8 cellular contexts compared by ENCODE assay signal in the genomic region with DNA sequence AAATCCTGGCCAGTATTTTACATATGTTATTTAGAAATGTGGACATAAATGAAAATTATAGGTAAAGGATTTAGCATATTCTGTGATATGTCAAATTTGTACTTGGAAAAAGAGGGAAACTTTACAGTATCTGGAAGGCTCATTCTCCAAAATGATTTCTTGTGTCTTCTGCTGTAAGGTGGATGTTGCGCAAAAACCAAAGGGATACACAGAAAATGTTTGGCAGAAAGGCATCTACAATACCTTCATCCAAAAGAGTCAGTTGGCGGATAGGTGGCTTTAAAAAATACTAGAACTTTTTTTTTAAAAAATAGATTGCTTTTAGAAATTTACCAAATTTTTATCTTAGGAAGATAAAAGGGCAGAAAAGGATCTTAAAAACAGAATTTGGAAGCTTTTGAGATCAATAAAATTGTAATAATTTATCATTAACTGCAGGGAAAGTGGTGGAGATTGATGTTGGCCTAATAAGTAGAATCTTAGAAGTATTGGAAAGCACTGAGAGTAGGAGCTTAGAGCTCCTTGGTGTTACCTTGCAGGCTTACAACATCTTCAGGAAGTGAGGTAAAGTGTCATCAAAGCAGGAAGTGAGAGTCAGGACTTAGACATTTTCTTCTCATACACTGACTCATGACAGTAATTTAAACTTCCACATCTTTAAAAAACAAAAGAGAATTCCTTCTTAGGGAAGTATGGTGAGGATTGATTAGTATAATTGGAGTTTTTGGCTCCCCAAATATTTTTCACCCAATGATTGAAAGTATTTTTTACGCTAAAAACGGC. TPM values are rescaled to one million over a fixed set of nuclear protein-coding genes. Genes with fewer than 3 reads are reported as not detected.
A peak's percentile ranks its signal among the peaks of the same experiment; 100 is the strongest.
DNase-seq lines count a peak whose midpoint lies in the region; ATAC-seq, FAIRE-seq and TF ChIP-seq lines count a peak whose summit lies in the region.

No MANE protein-coding gene starts in this region.

- no peak; a peak in 1 of 4 replicates for TF ChIP-seq POLR2A in HepG2 (IDR thresholded peaks at IDR 0.05; ENCODE audit: insufficient read depth in 1 of 2, low read depth in 2 of 2, low read length in 2 of 2)

- in situ Hi-C loops in HepG2 (cut with HindIII; ENCODE audit: extremely low pct_ligation_motif_present, low pct_unique_long_range_greater_than_20kb) = loop anchor here (5.0 kb wide), 1 partner anchor 43 kb away; no protein-coding TSS in a partner anchor

- TF ChIP-seq EP300 in HepG2 (IDR thresholded peaks at IDR 0.05; ENCODE audit: low read depth in 2 of 2, low read length in 2 of 2) (no peak), HepG2 (CRISPR knock-in tag; IDR thresholded peaks at IDR 0.05; ENCODE audit: borderline replicate concordance) (no peak)

- 97% methylated on average over 4 of the region's 4 CpGs for WGBS in HepG2 (ENCODE audit: low lambda C conversion rate)

- TF ChIP-seq RAD21 in HepG2 (CRISPR knock-in tag; IDR thresholded peaks at IDR 0.05) = no peak

- no peak overlapping the region; the same call in 1 of the 2 replicates for H3K9ac ChIP-seq in HepG2 (ENCODE audit: insufficient read depth, low read depth, low read length)

- no peak overlapping the region for H2AFZ ChIP-seq in HepG2 (ENCODE audit: low read length)

- no peak for TF ChIP-seq CTCF in HepG2 (CRISPR knock-in tag; IDR thresholded peaks at IDR 0.05)

- H3K27me3 ChIP-seq in HepG2 (ENCODE audit: control insufficient read depth in 1 of 2, insufficient read depth in 2 of 2, low read length in 2 of 2) (no peaks in the 10 kb centered on the region; a peak in 1 of 5 replicates), SJCRH30 (no peaks in the 10 kb centered on the region)

- FAIRE-seq in HTR-8/SVneo (lab: Jason Lieb, UNC) (no peak), HepG2 (lab: Jason Lieb, UNC) (no peak)

- CTCF ChIA-PET in activated CD8-positive, alpha-beta T cell treated with anti-CD3 and anti-CD28 coated beads, Interleukin-2, amount 10 ng/mL, durations not matched to agents 7 days and 5 days (lab: Charles Lee) = interaction anchor here (0.8 to 4.3 kb wide), 6 partner anchors 11 to 482 kb away, joined by 3 to 33 read pairs (median 4); no protein-coding TSS in a partner anchor
- CTCF ChIA-PET in HepG2 (lab: Yijun Ruan, JAX; ENCODE audit: low intra/inter-chr PET ratio, low total read pairs) = no interaction called here

- H4K20me1 ChIP-seq in HepG2 (ENCODE audit: insufficient read depth, low read length) = no peaks in the 10 kb centered on the region

- ATAC-seq in GM21447 (IDR thresholded peaks at IDR 0.05; ENCODE audit: unreplicated experiment) = peak; percentile 22
- ATAC-seq in activated CD8-positive, alpha-beta T cell treated with anti-CD3 and anti-CD28 coated beads, Interleukin-2, amount 10 ng/mL, durations not matched to agents 7 days and 5 days = no peak
- no peak for ATAC-seq in HepG2

- H3K4me3 Mint-ChIP-seq in activated CD8-positive, alpha-beta T cell treated with anti-CD3 and anti-CD28 coated beads, Interleukin-2, amount 10 ng/mL, durations not matched to agents 7 days and 5 days = peak overlapping the region; percentile 97

- peaks cover 50% of the 10 kb centered on the region for H3K4me1 Mint-ChIP-seq in activated CD8-positive, alpha-beta T cell treated with anti-CD3 and anti-CD28 coated beads, Interleukin-2, amount 10 ng/mL, durations not matched to agents 7 days and 5 days (ENCODE audit: low read depth)

- H3K9me3 Mint-ChIP-seq in activated CD8-positive, alpha-beta T cell treated with anti-CD3 and anti-CD28 coated beads, Interleukin-2, amount 10 ng/mL, durations not matched to agents 7 days and 5 days (ENCODE audit: insufficient read depth) = no peaks in the 10 kb centered on the region

- H3K27me3 Mint-ChIP-seq in activated CD8-positive, alpha-beta T cell treated with anti-CD3 and anti-CD28 coated beads, Interleukin-2, amount 10 ng/mL, durations not matched to agents 7 days and 5 days (ENCODE audit: low read depth) = no peaks in the 10 kb centered on the region

- H3K27ac ChIP-seq in HepG2 (ENCODE audit: extremely low read length, insufficient read depth, low read length) (no peak overlapping the region), SJCRH30 (no peak overlapping the region)

- peaks cover 4% of the 10 kb centered on the region for H3K79me2 ChIP-seq in HepG2 (ENCODE audit: insufficient read depth, low read length)

- POLR2A ChIA-PET in activated CD8-positive, alpha-beta T cell treated with anti-CD3 and anti-CD28 coated beads, Interleukin-2, amount 10 ng/mL, durations not matched to agents 7 days and 5 days (lab: Charles Lee) = interaction anchor here (0.7 to 8.3 kb wide), 8 partner anchors 10 to 621 kb away, joined by 3 to 173 read pairs (median 3); no protein-coding TSS in a partner anchor
- POLR2A ChIA-PET in HepG2 (lab: Yijun Ruan, JAX) = interaction anchor here (6.3 kb wide), 1 partner anchor 43 kb away, joined by 153 read pairs; no protein-coding TSS in a partner anchor

- H3K36me3 ChIP-seq in HepG2 (replicated peaks in 1 of 2; ENCODE audit: control insufficient read depth in 1 of 2, insufficient read depth in 2 of 2, low read length in 2 of 2) (peaks cover 2 to 22% of the 10 kb centered on the region in 2 experiments; a peak in 4 of 5 replicates), SJCRH30 (peaks cover 51% of the 10 kb centered on the region)

- H3K27ac Mint-ChIP-seq in activated CD8-positive, alpha-beta T cell treated with anti-CD3 and anti-CD28 coated beads, Interleukin-2, amount 10 ng/mL, durations not matched to agents 7 days and 5 days = peak overlapping the region; percentile 99

- intact Hi-C loops in HepG2 (cut with micrococcal nuclease; ENCODE audit: unreplicated experiment) = loop anchor here (10.0 kb wide), 1 partner anchor 185 kb away; no protein-coding TSS in a partner anchor

- DNase-seq in EH (ENCODE audit: low read depth) = peak; percentile 84
- peak; percentile 53 for DNase-seq in HTR-8/SVneo (ENCODE audit: insufficient read length, low spot score)
- DNase-seq in activated CD8-positive, alpha-beta T cell treated with anti-CD3 and anti-CD28 coated beads, Interleukin-2, amount 10 ng/mL, durations not matched to agents 7 days and 5 days = no peak
- no peak for DNase-seq in HepG2 (ENCODE audit: low spot score)
- no peak for DNase-seq in HuH-7 (ENCODE audit: low spot score)
- no peak for DNase-seq in NCI-H526 (lab: John Stamatoyannopoulos, UW)
- DNase-seq in SJCRH30 = no peak

- H3K36me3 Mint-ChIP-seq in activated CD8-positive, alpha-beta T cell treated with anti-CD3 and anti-CD28 coated beads, Interleukin-2, amount 10 ng/mL, durations not matched to agents 7 days and 5 days (ENCODE audit: low read depth) = peaks cover 51% of the 10 kb centered on the region

- peak overlapping the region; percentile 89 for H3K4me2 ChIP-seq in HepG2 (ENCODE audit: low read depth, low read length)

- H3K9me3 ChIP-seq in HepG2 (ENCODE audit: low read length) (no peaks in the 10 kb centered on the region), SJCRH30 (replicated peaks) (no peaks in the 10 kb centered on the region)

- peaks cover 39% of the 10 kb centered on the region for H3K4me1 ChIP-seq in HepG2 (ENCODE audit: insufficient read depth, low read length)
- H3K4me1 ChIP-seq in SJCRH30 = peaks cover 29% of the 10 kb centered on the region

- BruUV-seq in HepG2 (replicated peaks; lab: Mats Ljungman, UMichigan) = no TSS peak

- no peak overlapping the region for H3K4me3 ChIP-seq in HepG2 (replicated peaks in 1 of 3; ENCODE audit: insufficient read depth in 1 of 3, low read depth in 2 of 3, low read length in 3 of 3)
- no peak overlapping the region for H3K4me3 ChIP-seq in SJCRH30

TF ChIP-seq in HepG2, 621 proteins besides CTCF, POLR2A, EP300 and RAD21 (continues in another document):
- TF ChIP-seq GABPB1 (CRISPR knock-in tag; IDR thresholded peaks at IDR 0.05) = peak; percentile 29; the same call in 1 of the 2 replicates
- TF ChIP-seq, protein P1, sequence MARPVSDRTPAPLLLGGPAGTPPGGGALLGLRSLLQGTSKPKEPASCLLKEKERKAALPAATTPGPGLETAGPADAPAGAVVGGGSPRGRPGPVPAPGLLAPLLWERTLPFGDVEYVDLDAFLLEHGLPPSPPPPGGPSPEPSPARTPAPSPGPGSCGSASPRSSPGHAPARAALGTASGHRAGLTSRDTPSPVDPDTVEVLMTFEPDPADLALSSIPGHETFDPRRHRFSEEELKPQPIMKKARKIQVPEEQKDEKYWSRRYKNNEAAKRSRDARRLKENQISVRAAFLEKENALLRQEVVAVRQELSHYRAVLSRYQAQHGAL (CRISPR knock-in tag; IDR thresholded peaks at IDR 0.05; ENCODE audit: not compliant biosample characterization) = no peak
- TF ChIP-seq NFATC3 (CRISPR knock-in tag; IDR thresholded peaks at IDR 0.05) = no peak

RNA-seq across cellular contexts. Expression of gene NABP1, which starts 2.1 kb away (rescaled TPM):
- 10 to 100 TPM; 52.4 to 54.1 TPM for total RNA-seq in activated CD8-positive, alpha-beta T cell treated with anti-CD3 and anti-CD28 coated beads, Interleukin-2, amount 10 ng/mL, durations not matched to agents 7 days and 5 days
- total RNA-seq in HepG2 (2016; rRNA removed; fragmentation: Illumina TruSeq; extraction: Trizol) = 4.9 and 14.9 TPM in 2 replicates
- 3.4 and 3.5 TPM in 2 replicates for total RNA-seq in HepG2 (2016; cell fraction: cytosol; rRNA removed; fragmentation: Illumina TruSeq; extraction: Trizol; ENCODE audit: low read depth)
- total RNA-seq in HepG2 (2016; cell fraction: insoluble cytoplasmic fraction; rRNA removed; fragmentation: Illumina TruSeq; extraction: Trizol) = 4.9 and 13.0 TPM in 2 replicates
- total RNA-seq in HepG2 (2016; cell fraction: membrane; rRNA removed; fragmentation: Illumina TruSeq; extraction: Trizol) = 5.4 and 7.2 TPM in 2 replicates
- total RNA-seq in HepG2 (2016; cell fraction: nucleus; rRNA removed; fragmentation: Illumina TruSeq; extraction: Trizol) = 39.0 and 39.1 TPM in 2 replicates
- polyA plus RNA-seq in HepG2 (2011; rRNA removed) = 19.8 and 24.2 TPM in 2 replicates
- polyA plus RNA-seq in HepG2 (2011; cell fraction: cytosol; rRNA removed) = 1.5 and 2.3 TPM in 2 replicates
- 69.0 and 77.8 TPM in 2 replicates for polyA plus RNA-seq in HepG2 (2011; cell fraction: nucleus; rRNA removed)
- polyA plus RNA-seq in HepG2 (2012) = 11.7 and 15.0 TPM in 2 replicates
- polyA plus RNA-seq in HepG2 (2016; cell fraction: cytosol; fragmentation: Illumina TruSeq; extraction: Trizol; ENCODE audit: low read depth) = 0.61 and 0.70 TPM in 2 replicates
- 3.6 and 3.9 TPM in 2 replicates for polyA plus RNA-seq in HepG2 (2016; cell fraction: insoluble cytoplasmic fraction; fragmentation: Illumina TruSeq; extraction: Trizol; ENCODE audit: low read depth)
- 1.8 TPM in 2 replicates for polyA plus RNA-seq in HepG2 (2016; cell fraction: membrane; fragmentation: Illumina TruSeq; extraction: Trizol; ENCODE audit: low read depth)
- polyA plus RNA-seq in HepG2 (2016; cell fraction: nucleus; fragmentation: Illumina TruSeq; extraction: Trizol; ENCODE audit: insufficient read depth, low read depth) = 30.5 and 31.7 TPM in 2 replicates
- polyA minus RNA-seq in HepG2 (2011; rRNA and poly(A)+ RNA removed; ENCODE audit: low replicate concordance) = 10.1 and 23.0 TPM in 2 replicates
- 3.7 and 3.8 TPM in 2 replicates for polyA minus RNA-seq in HepG2 (2011; cell fraction: cytosol; rRNA and poly(A)+ RNA removed)
- 225 and 258 TPM in 2 replicates for polyA minus RNA-seq in HepG2 (2011; cell fraction: nucleus; rRNA and poly(A)+ RNA removed)
- total RNA-seq in SJCRH30 (2014; rRNA removed; shearing (Covaris generic)) = 55.4 and 69.1 TPM in 2 replicates

Comparison
In these comparisons a context has a peak if more than half of its experiments do, and no peak if none do; other contexts are left out.
1. DNase-seq: peak in EH (single experiment) and HTR-8/SVneo (single experiment); none in activated CD8-positive, alpha-beta T cell treated with anti-CD3 and anti-CD28 coated beads, Interleukin-2, amount 10 ng/mL, durations not matched to agents 7 days and 5 days (single experiment), HepG2 (single experiment), HuH-7 (single experiment), NCI-H526 (0 of 2) and SJCRH30 (0 of 2).